In genomic region chr1:29800120-29800519, GRCh38 we compare ENCODE assay signal across 1 cellular context.
TF ChIP-seq lines count a peak whose summit lies in the region.

No MANE protein-coding gene starts in this region.

TF ChIP-seq in SK-N-SH treated with all-trans-retinoic acid at 6 μM for 48 hours, 23 proteins besides CTCF, POLR2A, EP300 and RAD21 (continued from another document):
- TF ChIP-seq TSHZ2 (CRISPR knock-in tag; IDR thresholded peaks at IDR 0.05) = no peak
- no peak for TF ChIP-seq GLIS3 (CRISPR knock-in tag; IDR thresholded peaks at IDR 0.05)
- TF ChIP-seq TOX (CRISPR knock-in tag; IDR thresholded peaks at IDR 0.05; ENCODE audit: borderline replicate concordance) = no peak
- no peak for TF ChIP-seq ZNF8 (CRISPR knock-in tag; IDR thresholded peaks at IDR 0.05)
- no peak for TF ChIP-seq CSDC2 (CRISPR knock-in tag; IDR thresholded peaks at IDR 0.05)
- no peak for TF ChIP-seq ESRRG (CRISPR knock-in tag; IDR thresholded peaks at IDR 0.05)
- no peak for TF ChIP-seq ZNF565 (CRISPR knock-in tag; conservative IDR thresholded peaks at IDR 0.05; ENCODE audit: low read depth)
- no peak for TF ChIP-seq SNAI2 (CRISPR knock-in tag; IDR thresholded peaks at IDR 0.05)
